Comparison of ENCODE assay signal across 8 cellular contexts in the genomic region with DNA sequence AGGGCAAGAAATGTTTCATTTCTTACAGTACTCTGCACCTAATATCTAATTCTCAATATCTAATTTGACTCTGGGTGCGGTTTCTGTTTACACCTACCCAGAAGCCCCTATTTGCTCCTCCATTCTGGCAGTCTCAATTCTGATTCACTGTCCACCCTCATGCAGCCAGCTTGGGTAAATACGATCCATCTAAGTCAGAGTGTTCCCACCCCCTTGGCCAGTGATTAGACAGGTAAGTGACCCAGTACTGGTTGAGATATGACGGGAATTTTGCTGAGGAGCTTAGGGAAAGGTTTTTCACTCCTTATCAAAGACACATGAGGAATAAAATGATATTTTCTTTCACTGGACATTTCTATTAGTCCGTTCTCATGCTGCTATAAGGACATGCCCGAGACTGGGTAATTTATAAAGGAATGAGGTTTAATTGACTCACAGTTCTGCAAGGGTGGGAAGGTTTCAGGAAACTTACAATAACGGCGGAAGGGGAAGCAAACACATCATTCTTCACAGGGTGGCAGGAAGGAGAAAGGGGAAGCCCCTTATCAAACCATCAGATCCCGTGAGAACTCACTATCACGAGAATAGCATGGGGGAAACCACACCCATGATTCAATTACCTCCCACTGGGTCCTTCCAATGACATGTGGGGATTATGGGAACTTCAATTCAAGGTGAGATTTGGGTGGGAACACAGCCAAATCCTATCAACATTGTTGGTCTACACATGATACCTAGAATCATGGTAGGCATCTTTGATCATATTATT. TPM values are rescaled to one million over a fixed set of nuclear protein-coding genes. Genes with fewer than 3 reads are reported as not detected.
DNase-seq lines count a peak whose midpoint lies in the region; ATAC-seq and TF ChIP-seq lines count a peak whose summit lies in the region.
"Had no signal": no experiment of that assay in that cellular context is flagged by ENCODE, and none has a peak within 500 bp of the region (broad histone marks: within the 10 kb centered on the region; RNA-seq: fewer than 3 reads in every experiment).

No MANE protein-coding gene starts in this region.

- DNase-seq in activated CD4-positive, alpha-beta T cell treated with anti-CD3 and anti-CD28 coated beads for 36 hours = peak; percentile 24
- no peak for DNase-seq in activated CD4-positive, alpha-beta T cell treated with anti-CD3 and anti-CD28 coated beads for 1 hour
- DNase-seq in UCSD-AML1 (lab: John Stamatoyannopoulos, UW; ENCODE audit: unreplicated experiment) = peak; percentile 11
- no peak for DNase-seq in progenitor cell of endocrine pancreas (ENCODE audit: low spot score, unreplicated experiment)
- DNase-seq in colonic mucosa = no peak

- H3K9me3 ChIP-seq in colonic mucosa = no peaks in the 10 kb centered on the region

- TF ChIP-seq CTCF in progenitor cell of endocrine pancreas (IDR thresholded peaks at IDR 0.05; ENCODE audit: unreplicated experiment) (no peak), colonic mucosa (IDR thresholded peaks at IDR 0.05) (no peak)

- no peaks in the 10 kb centered on the region for H3K27me3 Mint-ChIP-seq in activated CD4-positive, alpha-beta T cell treated with anti-CD3 and anti-CD28 coated beads for 36 hours
- no peaks in the 10 kb centered on the region for H3K27me3 Mint-ChIP-seq in progenitor cell of endocrine pancreas

- CTCF ChIA-PET in activated CD4-positive, alpha-beta T cell treated with anti-CD3 and anti-CD28 coated beads for 36 hours (lab: Charles Lee) = interaction anchor here (1.1 to 1.5 kb wide), 2 partner anchors 103 to 179 kb away, joined by 3 to 4 read pairs; no protein-coding TSS in a partner anchor

- ATAC-seq in activated CD4-positive, alpha-beta T cell treated with anti-CD3 and anti-CD28 coated beads for 36 hours = peak; percentile 62
- ATAC-seq in HG02763 (IDR thresholded peaks at IDR 0.05; ENCODE audit: unreplicated experiment) = no peak
- ATAC-seq: GM23338 had no signal

- no peaks in the 10 kb centered on the region for H3K27me3 ChIP-seq in colonic mucosa

- H3K36me3 ChIP-seq in colonic mucosa = no peaks in the 10 kb centered on the region

- H3K4me1 ChIP-seq in colonic mucosa = no peaks in the 10 kb centered on the region

- H3K9me3 Mint-ChIP-seq in activated CD4-positive, alpha-beta T cell treated with anti-CD3 and anti-CD28 coated beads for 36 hours (ENCODE audit: low read depth) = peaks cover 8% of the 10 kb centered on the region
- no peaks in the 10 kb centered on the region for H3K9me3 Mint-ChIP-seq in progenitor cell of endocrine pancreas (ENCODE audit: low read depth)
- H3K9me3 Mint-ChIP-seq: GM23338 had no signal

- no peak overlapping the region for H3K27ac ChIP-seq in colonic mucosa

- intact Hi-C loops in activated CD4-positive, alpha-beta T cell treated with anti-CD3 and anti-CD28 coated beads for 36 hours (cut with DNase I, micrococcal nuclease) = loop anchor here (2.0 to 10.0 kb wide), 5 partner anchors 33 to 979 kb away; a partner anchor contains a TSS
- intact Hi-C loops in colonic mucosa (cut with DNase I) = loop anchor here (10.0 kb wide), 1 partner anchor 159 kb away; no protein-coding TSS in a partner anchor

- no peak overlapping the region for H3K4me3 ChIP-seq in colonic mucosa
- H3K4me3 ChIP-seq: GM23338 had no signal

- peaks cover 32% of the 10 kb centered on the region for H3K4me1 Mint-ChIP-seq in activated CD4-positive, alpha-beta T cell treated with anti-CD3 and anti-CD28 coated beads for 36 hours
- H3K4me1 Mint-ChIP-seq in progenitor cell of endocrine pancreas (ENCODE audit: low read depth) = peaks cover 15% of the 10 kb centered on the region
- H3K4me1 Mint-ChIP-seq: GM23338, mesothelial cell of epicardium had no signal

- no peak overlapping the region for H3K9ac ChIP-seq in colonic mucosa (ENCODE audit: low read depth in 2 of 2, low read length in 2 of 2)

- POLR2A ChIA-PET in activated CD4-positive, alpha-beta T cell treated with anti-CD3 and anti-CD28 coated beads for 36 hours (lab: Charles Lee) = no interaction called here

- H3K4me3 Mint-ChIP-seq in activated CD4-positive, alpha-beta T cell treated with anti-CD3 and anti-CD28 coated beads for 36 hours = no peak overlapping the region
- no peak overlapping the region for H3K4me3 Mint-ChIP-seq in progenitor cell of endocrine pancreas (ENCODE audit: low read depth)
- H3K4me3 Mint-ChIP-seq: GM23338, mesothelial cell of epicardium had no signal

- peaks cover 37% of the 10 kb centered on the region for H3K36me3 Mint-ChIP-seq in activated CD4-positive, alpha-beta T cell treated with anti-CD3 and anti-CD28 coated beads for 36 hours (ENCODE audit: low read depth)
- H3K36me3 Mint-ChIP-seq in progenitor cell of endocrine pancreas (ENCODE audit: insufficient read depth) = peaks cover 26% of the 10 kb centered on the region

- H3K27ac Mint-ChIP-seq in activated CD4-positive, alpha-beta T cell treated with anti-CD3 and anti-CD28 coated beads for 36 hours = peak overlapping the region; percentile 80
- peak overlapping the region; percentile 62 for H3K27ac Mint-ChIP-seq in progenitor cell of endocrine pancreas
- H3K27ac Mint-ChIP-seq: GM23338, mesothelial cell of epicardium had no signal

RNA-seq across cellular contexts. Expression of a gene that starts 29.4 kb away (rescaled TPM):
- 100 to 1,000 TPM; 150 to 152 TPM for total RNA-seq in activated CD4-positive, alpha-beta T cell treated with anti-CD3 and anti-CD28 coated beads for 36 hours
- total RNA-seq in progenitor cell of endocrine pancreas (97.9 and 101 TPM in 2 replicates), colonic mucosa (10 to 100 TPM; 68.7 to 70.8 TPM)

RNA-seq across cellular contexts. Expression of a gene that starts 33.9 kb away (rescaled TPM):
- total RNA-seq in activated CD4-positive, alpha-beta T cell treated with anti-CD3 and anti-CD28 coated beads for 36 hours = 10 to 100 TPM in 1 of 2 experiments, 1 to 10 TPM in 1; 8.2 to 12.2 TPM
- total RNA-seq in progenitor cell of endocrine pancreas (25.6 and 25.9 TPM in 2 replicates), colonic mucosa (10 to 100 TPM; 15.3 to 23.6 TPM)

RNA-seq across cellular contexts. Expression of a gene that starts 41.5 kb away (rescaled TPM):
- under 1 TPM in 1 of 2 experiments, not detected in 1; 0.02 TPM for total RNA-seq in activated CD4-positive, alpha-beta T cell treated with anti-CD3 and anti-CD28 coated beads for 36 hours
- total RNA-seq in progenitor cell of endocrine pancreas (0.12 and 0.13 TPM in 2 replicates), colonic mucosa (not detected)
- total RNA-seq: GM23338 had no signal

Comparison
In these comparisons a context has a peak if more than half of its experiments do, and no peak if none do; other contexts are left out.
1. DNase-seq: peak in activated CD4-positive, alpha-beta T cell treated with anti-CD3 and anti-CD28 coated beads for 36 hours (single experiment) and UCSD-AML1 (single experiment); none in activated CD4-positive, alpha-beta T cell treated with anti-CD3 and anti-CD28 coated beads for 1 hour (single experiment), progenitor cell of endocrine pancreas (single experiment) and colonic mucosa (single experiment).